ENCODE assay signal across 13 cellular contexts in genomic region chr16:7688811-7689210, GRCh38.
A peak's percentile ranks its signal among the peaks of the same experiment; 100 is the strongest.
DNase-seq lines count a peak whose midpoint lies in the region; ATAC-seq and TF ChIP-seq lines count a peak whose summit lies in the region.
"Had no signal": no experiment of that assay in that cellular context is flagged by ENCODE, and none has a peak within 500 bp of the region (broad histone marks: within the 10 kb centered on the region; RNA-seq: fewer than 3 reads in every experiment).

No MANE protein-coding gene starts in this region.

- H3K27me3 Mint-ChIP-seq in HFFc6 (ENCODE audit: insufficient read depth) = peaks cover 1% of the 10 kb centered on the region; the same call in 1 of the 2 replicates
- H3K27me3 Mint-ChIP-seq: CD4-positive, alpha-beta memory T cell had no signal

- ATAC-seq in HG02970 (IDR thresholded peaks at IDR 0.05; ENCODE audit: low FRiP score, unreplicated experiment) = no peak

- peaks cover 53% of the 10 kb centered on the region for H3K9me3 Mint-ChIP-seq in HFFc6

- no peak overlapping the region for H3K27ac Mint-ChIP-seq in HFFc6
- H3K27ac Mint-ChIP-seq: CD4-positive, alpha-beta memory T cell had no signal

- peak in 10 of 61 donors; percentile 0 to 76 (median 4) for DNase-seq in caudate nucleus (lab: John Stamatoyannopoulos, UW)
- DNase-seq in inferior parietal cortex (ENCODE audit: extremely low spot score) = peak; percentile 36
- DNase-seq in putamen (ENCODE audit: low spot score) = peak; percentile 39
- DNase-seq in G401 (ENCODE audit: low spot score) = no peak
- DNase-seq in HFFc6 = no peak
- DNase-seq: C1 segment of cervical spinal cord; Calu3; CD4-positive, alpha-beta memory T cell; COR-L47; DMS53; DMS79 treated with DMSO at 0.1 percent for 48 hours; GOT3 had no signal

- in situ Hi-C loops in G401 (cut with HindIII; ENCODE audit: low sequenced_read_pairs) = no loop called here

- H3K27ac ChIP-seq in caudate nucleus (ENCODE audit: low read depth, low read length) = peak overlapping the region; percentile 32

- no peak overlapping the region for H3K4me3 Mint-ChIP-seq in HFFc6
- H3K4me3 Mint-ChIP-seq: CD4-positive, alpha-beta memory T cell had no signal

- no peak for TF ChIP-seq CTCF in HFFc6 (IDR thresholded peaks at IDR 0.05)

- H3K4me1 Mint-ChIP-seq in HFFc6 (ENCODE audit: low read depth) = no peaks in the 10 kb centered on the region
- H3K4me1 Mint-ChIP-seq: CD4-positive, alpha-beta memory T cell had no signal

- no peaks in the 10 kb centered on the region for H3K36me3 Mint-ChIP-seq in HFFc6 (ENCODE audit: low read depth)
- H3K36me3 Mint-ChIP-seq: CD4-positive, alpha-beta memory T cell had no signal

Comparison
In these comparisons a context has a peak if more than half of its experiments do, and no peak if none do; other contexts are left out.
1. DNase-seq: peak in inferior parietal cortex (single experiment) and putamen (single experiment); none in G401 (single experiment) and HFFc6 (single experiment).